ENCODE assay signal across 16 cellular contexts in the genomic region with DNA sequence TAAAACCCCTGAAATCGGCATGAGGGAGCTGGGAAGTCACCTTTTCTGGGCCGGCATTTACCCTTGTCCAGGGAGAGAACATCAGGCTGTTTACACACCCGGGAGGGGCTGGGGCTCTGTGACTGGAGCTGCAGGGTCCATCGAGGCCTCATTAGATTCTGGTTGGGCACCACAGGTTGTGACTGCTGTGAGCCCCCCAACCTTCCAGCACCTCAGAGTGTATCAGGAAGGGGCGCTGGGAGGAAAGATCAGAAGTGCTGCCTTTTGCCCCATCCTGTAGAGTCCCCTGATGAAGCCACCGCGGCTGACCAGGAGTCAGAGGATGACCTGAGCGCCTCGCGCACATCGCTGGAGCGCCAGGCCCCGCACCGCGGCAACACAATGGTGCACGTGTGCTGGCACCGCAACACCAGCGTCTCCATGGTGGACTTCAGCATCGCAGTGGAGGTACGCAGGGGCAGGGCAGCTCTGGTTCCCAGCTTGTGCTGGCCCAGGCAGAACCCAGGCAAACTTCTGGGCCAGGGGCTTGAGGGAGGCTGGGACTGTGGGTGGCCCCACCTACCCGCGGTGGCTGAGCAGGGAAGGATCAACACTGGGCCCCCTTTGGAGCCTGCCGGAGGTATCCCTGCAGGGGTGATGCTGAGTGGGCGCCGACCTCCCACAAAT.
DNase-seq lines count a peak whose midpoint lies in the region; ATAC-seq and TF ChIP-seq lines count a peak whose summit lies in the region.
"Had no signal": no experiment of that assay in that cellular context is flagged by ENCODE, and none has a peak within 500 bp of the region (broad histone marks: within the 10 kb centered on the region; RNA-seq: fewer than 3 reads in every experiment).

No MANE protein-coding gene starts in this region.

- H3K9me3 Mint-ChIP-seq in Caco-2 (ENCODE audit: unreplicated experiment) = no peaks in the 10 kb centered on the region
- H3K9me3 Mint-ChIP-seq: CD14-positive monocyte; CD4-positive, alpha-beta memory T cell; GM23338; HFFc6 had no signal

- H3K4me1 Mint-ChIP-seq in Caco-2 (ENCODE audit: low read depth, unreplicated experiment) = peaks cover 14% of the 10 kb centered on the region

- no peak overlapping the region for H2AK5ac ChIP-seq in IMR-90 (ENCODE audit: low read depth, low read length)

- H2BK120ac ChIP-seq in IMR-90 (ENCODE audit: low read depth, low read length) = no peak overlapping the region

- H3K18ac ChIP-seq in IMR-90 (ENCODE audit: low read depth, low read length) = no peak overlapping the region

- peak overlapping the region; percentile 76 for H3K27ac Mint-ChIP-seq in Caco-2 (ENCODE audit: unreplicated experiment)
- H3K27ac Mint-ChIP-seq: CD14-positive monocyte, GM23338, HFFc6 had no signal

- POLR2A ChIA-PET in Caco-2 (lab: Charles Lee) = no interaction called here
- POLR2A ChIA-PET in IMR-90 (lab: Charles Lee; ENCODE audit: unreplicated experiment) = no interaction called here

- no peak overlapping the region for H3K14ac ChIP-seq in IMR-90 (replicated peaks; ENCODE audit: low read depth, low read length)

- H3K9me3 ChIP-seq in Caco-2 (no peaks in the 10 kb centered on the region), IMR-90 (ENCODE audit: control insufficient read depth, insufficient read depth, low read length) (no peaks in the 10 kb centered on the region), lower lobe of right lung (no peaks in the 10 kb centered on the region), osteoblast (ENCODE audit: low read depth, low read length) (no peaks in the 10 kb centered on the region), gastrocnemius medialis (no peaks in the 10 kb centered on the region)

- WGBS in IMR-90 (ENCODE audit: extremely low coverage in 2 of 2, insufficient read length in 1 of 2), 2 experiments = 97% methylated on average over 19 of the region's 25 CpGs; no CpG with 5 or more reads in 1 of the 2 experiments

- no peak for DNase-seq in Caco-2
- no peak for DNase-seq in IMR-90
- DNase-seq in lower lobe of right lung = peak; percentile 39
- DNase-seq in osteoblast (ENCODE audit: insufficient read length, low spot score, missing footprints) = peak; percentile 72
- DNase-seq in HPDE6-E6E7 (ENCODE audit: extremely low spot score) = no peak
- no peak for DNase-seq in gastrocnemius medialis
- DNase-seq: ACHN; Calu3; CD4-positive, alpha-beta memory T cell; DMS79 treated with DMSO at 0.1 percent for 48 hours; HCEC 1CT; HFFc6 had no signal

- H4K91ac ChIP-seq in IMR-90 (ENCODE audit: insufficient read depth, low read depth, low read length) = no peak overlapping the region

- TF ChIP-seq RAD21 in IMR-90 (IDR thresholded peaks at IDR 0.05; ENCODE audit: low read length) = no peak

- ATAC-seq in IMR-90 (ENCODE audit: low read depth) (no peak), lower lobe of right lung (no peak), GM21526 (IDR thresholded peaks at IDR 0.05; ENCODE audit: low FRiP score, unreplicated experiment) (no peak), gastrocnemius medialis (no peak)
- ATAC-seq: GM23338 had no signal

- CTCF ChIA-PET in Caco-2 (lab: Charles Lee) = interaction anchor here (1.5 kb wide), 1 partner anchor 233 kb away, joined by 4 read pairs; no protein-coding TSS in a partner anchor
- CTCF ChIA-PET in IMR-90 (lab: Yijun Ruan, JAX) = no interaction called here

- H2BK15ac ChIP-seq in IMR-90 (ENCODE audit: low read depth, low read length) = no peak overlapping the region

- H4K20me1 ChIP-seq in IMR-90 (ENCODE audit: insufficient read depth, low read length) = peaks cover 17% of the 10 kb centered on the region
- H4K20me1 ChIP-seq in osteoblast (ENCODE audit: insufficient read depth, low read length) = no peaks in the 10 kb centered on the region

- H3K79me1 ChIP-seq in IMR-90 (ENCODE audit: low read depth in 1 of 2, low read length in 2 of 2) = peaks cover 0 to 34% of the 10 kb centered on the region in 2 experiments; a peak in 2 of 4 replicates

- in situ Hi-C loops in IMR-90 (cut with MboI; ENCODE audit: low sequenced_read_pairs) = loop anchor here (10.0 to 25.0 kb wide), 2 partner anchors 586 to 597 kb away; no protein-coding TSS in a partner anchor
- in situ Hi-C loops in gastrocnemius medialis (cut with MboI; ENCODE audit: low sequenced_read_pairs in 4 of 4) = loop anchor here in 1 of 4 donors (10.0 kb wide), 1 partner anchor 404 kb away; no protein-coding TSS in a partner anchor

- peaks cover 11% of the 10 kb centered on the region for H3K9me1 ChIP-seq in IMR-90 (ENCODE audit: insufficient read depth, low read length)

- H3K27me3 ChIP-seq in Caco-2 (replicated peaks; ENCODE audit: control insufficient read depth, insufficient read depth, low read length) (no peaks in the 10 kb centered on the region), IMR-90 (ENCODE audit: control insufficient read depth, insufficient read depth, low read length) (no peaks in the 10 kb centered on the region), lower lobe of right lung (ENCODE audit: low read depth) (no peaks in the 10 kb centered on the region), osteoblast (ENCODE audit: insufficient read depth, low read length) (no peaks in the 10 kb centered on the region), gastrocnemius medialis (no peaks in the 10 kb centered on the region)

- H3K56ac ChIP-seq in IMR-90 (ENCODE audit: extremely low read depth, insufficient read depth, low read length) = no peak overlapping the region

- no peak overlapping the region for H3K4me3 Mint-ChIP-seq in Caco-2 (ENCODE audit: unreplicated experiment)
- H3K4me3 Mint-ChIP-seq: CD14-positive monocyte; CD4-positive, alpha-beta memory T cell; GM23338; HFFc6 had no signal

- H3K4me1 ChIP-seq in Caco-2 (no peaks in the 10 kb centered on the region), IMR-90 (ENCODE audit: control insufficient read depth, insufficient read depth, low read length) (peaks cover 6% of the 10 kb centered on the region), lower lobe of right lung (peaks cover 6% of the 10 kb centered on the region), osteoblast (ENCODE audit: insufficient read depth, low read length) (peaks cover 6% of the 10 kb centered on the region), gastrocnemius medialis (peaks cover 6 to 8% of the 10 kb centered on the region in 2 donors)

- H3K27me3 Mint-ChIP-seq in Caco-2 (ENCODE audit: insufficient read depth, unreplicated experiment) = no peaks in the 10 kb centered on the region

- H3K23ac ChIP-seq in IMR-90 (ENCODE audit: low read depth, low read length) = no peak overlapping the region

- peaks cover 100% of the 10 kb centered on the region for H3K36me3 Mint-ChIP-seq in Caco-2 (ENCODE audit: insufficient read depth, unreplicated experiment)
- H3K36me3 Mint-ChIP-seq: CD14-positive monocyte had no signal

- no peak for TF ChIP-seq POLR2A in IMR-90 (IDR thresholded peaks at IDR 0.05; ENCODE audit: low read depth, low read length)
- no peak for TF ChIP-seq POLR2A in gastrocnemius medialis (IDR thresholded peaks at IDR 0.05)

- peaks cover 6% of the 10 kb centered on the region; the same call in 1 of the 2 replicates for H3K36me3 ChIP-seq in Caco-2 (ENCODE audit: control insufficient read depth, insufficient read depth, low read length)
- peaks cover 73% of the 10 kb centered on the region for H3K36me3 ChIP-seq in IMR-90 (ENCODE audit: control insufficient read depth, insufficient read depth, low read length)
- H3K36me3 ChIP-seq in lower lobe of right lung = peaks cover 58% of the 10 kb centered on the region
- peaks cover 43% of the 10 kb centered on the region for H3K36me3 ChIP-seq in osteoblast (ENCODE audit: insufficient read depth, low read length)
- no peaks in the 10 kb centered on the region for H3K36me3 ChIP-seq in gastrocnemius medialis

- H2BK20ac ChIP-seq in IMR-90 (ENCODE audit: low read depth, low read length) = no peak overlapping the region

- dilution Hi-C loops in IMR-90 (cut with HindIII; ENCODE audit: low sequenced_read_pairs, unreplicated experiment) = no loop called here

- no peak overlapping the region for H4K8ac ChIP-seq in IMR-90 (ENCODE audit: low read depth in 2 of 2, low read length in 2 of 2)

- H3K27ac ChIP-seq in IMR-90 (ENCODE audit: insufficient read depth, low read length) = no peak overlapping the region
- no peak overlapping the region for H3K27ac ChIP-seq in lower lobe of right lung
- H3K27ac ChIP-seq in osteoblast (ENCODE audit: low read depth, low read length) = no peak overlapping the region
- no peak overlapping the region for H3K27ac ChIP-seq in gastrocnemius medialis
- H3K27ac ChIP-seq: KMS-11 had no signal

- no peaks in the 10 kb centered on the region for H3K79me2 ChIP-seq in osteoblast (ENCODE audit: insufficient read depth, low read length)

- H3K9ac ChIP-seq in IMR-90 (ENCODE audit: low read depth, low read length) = no peak overlapping the region
- H3K9ac ChIP-seq: KMS-11 had no signal

- TF ChIP-seq CTCF in Caco-2 (IDR thresholded peaks at IDR 0.05; ENCODE audit: insufficient read depth in 1 of 2, low read depth in 1 of 2, low read length in 1 of 2, severe bottlenecking in 1 of 2, unreplicated experiment in 1 of 2) (no peak), IMR-90 (conservative IDR thresholded peaks at IDR 0.05; ENCODE audit: low read depth, low read length) (no peak), lower lobe of right lung (IDR thresholded peaks at IDR 0.05) (no peak), osteoblast (IDR thresholded peaks at IDR 0.05; ENCODE audit: extremely low read depth, low read depth, low read length) (no peak), gastrocnemius medialis (IDR thresholded peaks at IDR 0.05 in 4 of 5, conservative IDR thresholded peaks at IDR 0.05 in 1 of 5) (no peak)

- H2AFZ ChIP-seq in IMR-90 (replicated peaks; ENCODE audit: low read length, poor library complexity) = peak overlapping the region; percentile 32
- H2AFZ ChIP-seq in osteoblast (ENCODE audit: low read length) = no peak overlapping the region
- H2AFZ ChIP-seq: GM23338 had no signal

- H3K4me3 ChIP-seq in Caco-2 (ENCODE audit: low read depth, low read length) = no peak overlapping the region
- no peak overlapping the region for H3K4me3 ChIP-seq in IMR-90 (ENCODE audit: insufficient read depth, low read depth, low read length)
- H3K4me3 ChIP-seq in lower lobe of right lung = no peak overlapping the region
- H3K4me3 ChIP-seq in osteoblast (ENCODE audit: insufficient read depth, low read length) = no peak overlapping the region
- H3K4me3 ChIP-seq in gastrocnemius medialis = no peak overlapping the region
- H3K4me3 ChIP-seq: GM23338 had no signal

- no peak overlapping the region for H3K4ac ChIP-seq in IMR-90 (ENCODE audit: low read depth, low read length)

- H3K4me2 ChIP-seq in IMR-90 (ENCODE audit: low read depth, low read length) (no peak overlapping the region), osteoblast (ENCODE audit: insufficient read depth, low read length) (no peak overlapping the region)
- H3K4me2 ChIP-seq: GM23338, KMS-11 had no signal

- H4K5ac ChIP-seq in IMR-90 (ENCODE audit: low read depth, low read length) = no peak overlapping the region

- no peak overlapping the region for H2BK5ac ChIP-seq in IMR-90 (ENCODE audit: low read depth, low read length, poor library complexity, severe bottlenecking)

- intact Hi-C loops in Caco-2 (cut with micrococcal nuclease; ENCODE audit: unreplicated experiment) (no loop called here), IMR-90 (cut with micrococcal nuclease) (loop anchor here (10.0 kb wide), 1 partner anchor 586 kb away; no protein-coding TSS in a partner anchor), lower lobe of right lung (cut with DNase I) (loop anchor here (10.0 kb wide), 1 partner anchor 214 kb away; no protein-coding TSS in a partner anchor), gastrocnemius medialis (cut with DNase I; ENCODE audit: low total_unique reads) (loop anchor here (10.0 kb wide), 1 partner anchor 404 kb away; no protein-coding TSS in a partner anchor)

- BruUV-seq in Caco-2 (replicated peaks; lab: Mats Ljungman, UMichigan) = no TSS peak
- BruUV-seq in IMR-90 (replicated peaks; lab: Mats Ljungman, UMichigan) = no TSS peak

- no peak overlapping the region for H2AK9ac ChIP-seq in IMR-90 (replicated peaks; ENCODE audit: low read depth, low read length, poor library complexity)

Comparison
In these comparisons a context has a peak if more than half of its experiments do, and no peak if none do; other contexts are left out.
1. DNase-seq: peak in lower lobe of right lung (single experiment) and osteoblast (single experiment); none in Caco-2 (0 of 2), IMR-90 (single experiment), HPDE6-E6E7 (single experiment) and gastrocnemius medialis (0 of 2).